ENCODE assay signal across 12 cellular contexts in the genomic region with DNA sequence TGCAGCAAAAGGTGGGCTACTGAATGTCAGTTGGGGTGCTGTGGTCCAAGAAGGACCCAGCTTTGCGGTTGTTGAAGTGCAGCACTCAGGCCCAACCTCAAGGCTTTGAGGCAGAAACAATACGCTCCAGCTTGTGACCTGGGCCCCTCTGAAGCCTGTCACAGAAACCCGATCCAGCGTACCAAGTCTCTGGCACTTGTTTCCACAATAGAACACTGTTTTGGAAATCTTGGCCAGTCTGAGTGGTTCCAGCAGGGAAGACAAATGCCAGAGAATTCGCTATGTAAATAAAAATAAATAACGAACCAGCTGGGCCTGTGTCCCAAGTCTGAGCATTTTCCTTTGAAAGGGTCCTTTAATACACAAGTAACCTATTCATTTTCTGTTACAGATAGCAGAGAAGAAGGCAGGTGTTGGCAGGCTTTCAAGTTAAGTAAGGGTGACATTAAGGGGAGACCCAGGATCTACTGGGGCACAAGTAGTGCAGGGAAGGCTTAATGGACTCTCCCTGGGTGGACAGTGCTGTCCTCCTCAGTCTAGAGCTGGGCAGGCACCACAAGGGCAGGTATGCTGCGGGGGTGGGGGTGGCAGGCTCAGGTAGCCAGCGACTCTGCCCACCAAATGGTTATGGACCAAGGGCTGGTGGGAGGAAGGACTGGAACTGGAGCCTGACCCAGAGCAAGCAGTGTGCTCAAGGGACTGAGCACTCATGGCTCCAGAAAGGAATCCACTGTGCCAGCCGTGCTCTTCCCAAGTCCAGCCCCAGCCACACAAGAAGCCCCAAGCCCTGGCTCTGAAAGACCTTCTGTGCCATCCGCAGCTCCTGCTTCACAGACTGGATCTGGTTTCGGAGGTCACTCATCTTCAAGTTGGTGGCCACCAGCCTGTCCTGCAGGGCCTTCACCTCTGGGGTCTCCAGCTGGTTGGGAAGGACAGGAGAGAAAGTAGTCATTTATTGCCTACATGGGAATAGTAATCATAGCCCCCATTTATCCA. TPM values are rescaled to one million over a fixed set of nuclear protein-coding genes. Genes with fewer than 3 reads are reported as not detected.
A peak's percentile ranks its signal among the peaks of the same experiment; 100 is the strongest.
DNase-seq lines count a peak whose midpoint lies in the region; ATAC-seq and TF ChIP-seq lines count a peak whose summit lies in the region.
"Had no signal": no experiment of that assay in that cellular context is flagged by ENCODE, and none has a peak within 500 bp of the region (broad histone marks: within the 10 kb centered on the region; RNA-seq: fewer than 3 reads in every experiment).

No MANE protein-coding gene starts in this region.

- ATAC-seq in mucosa of descending colon = peak; percentile 21

- H3K27ac Mint-ChIP-seq in dendritic cell treated with granulocyte-macrophage colony-stimulating factor and Interleukin-4, amounts not matched to agents 40 ng/mL and 50 ng/mL, for 4 days = peak overlapping the region; percentile 30

- H3K27me3 Mint-ChIP-seq in dendritic cell treated with granulocyte-macrophage colony-stimulating factor and Interleukin-4, amounts not matched to agents 40 ng/mL and 50 ng/mL, for 4 days = no peaks in the 10 kb centered on the region

- H3K9me3 ChIP-seq in AG04450 (ENCODE audit: control insufficient read depth, insufficient read depth, low read length) (no peaks in the 10 kb centered on the region), mucosa of descending colon (no peaks in the 10 kb centered on the region)

- no peaks in the 10 kb centered on the region for H3K4me1 ChIP-seq in mucosa of descending colon (ENCODE audit: low read depth)
- H3K4me1 ChIP-seq in mesendoderm (ENCODE audit: control insufficient read depth, low read depth, low read length) = no peaks in the 10 kb centered on the region

- H3K18ac ChIP-seq in mesendoderm (ENCODE audit: low read length) = no peak overlapping the region

- no peak overlapping the region for H2BK120ac ChIP-seq in mesendoderm (ENCODE audit: low read depth, low read length)

- H3K79me2 ChIP-seq in mesendoderm (ENCODE audit: control insufficient read depth, insufficient read depth, low read length) = no peaks in the 10 kb centered on the region

- H4K5ac ChIP-seq in mesendoderm (ENCODE audit: low read length) = no peak overlapping the region

- H3K23ac ChIP-seq in mesendoderm (ENCODE audit: low read length) = no peak overlapping the region

- H3K79me1 ChIP-seq in mesendoderm (ENCODE audit: low read length) = no peaks in the 10 kb centered on the region

- peaks cover 33% of the 10 kb centered on the region for H3K4me1 Mint-ChIP-seq in dendritic cell treated with granulocyte-macrophage colony-stimulating factor and Interleukin-4, amounts not matched to agents 40 ng/mL and 50 ng/mL, for 4 days (ENCODE audit: low read depth)
- H3K4me1 Mint-ChIP-seq: neural crest cell had no signal

- H2BK5ac ChIP-seq in mesendoderm (ENCODE audit: low read length) = no peak overlapping the region

- no peak for TF ChIP-seq CTCF in AG04450 (IDR thresholded peaks at IDR 0.05; ENCODE audit: low read depth, low read length)
- no peak for TF ChIP-seq CTCF in LNCaP clone FGC (IDR thresholded peaks at IDR 0.05; ENCODE audit: control insufficient read depth, extremely low read depth, insufficient read depth)
- TF ChIP-seq CTCF in mucosa of descending colon (IDR thresholded peaks at IDR 0.05) = no peak

- H3K27ac ChIP-seq in AG04450 (ENCODE audit: low read depth, low read length) (no peak overlapping the region), mesendoderm (ENCODE audit: low read depth, low read length) (no peak overlapping the region)
- H3K27ac ChIP-seq: KMS-11 had no signal

- intact Hi-C loops in dendritic cell treated with granulocyte-macrophage colony-stimulating factor and Interleukin-4, amounts not matched to agents 40 ng/mL and 50 ng/mL, for 4 days (cut with micrococcal nuclease) = loop anchor here (5.0 kb wide), 1 partner anchor 94 kb away; a partner anchor contains a TSS
- intact Hi-C loops in mucosa of descending colon (cut with DNase I, micrococcal nuclease) = loop anchor here in 1 of 2 donors (10.0 kb wide), 1 partner anchor 92 kb away; a partner anchor contains a TSS

- no peaks in the 10 kb centered on the region for H3K36me3 Mint-ChIP-seq in dendritic cell treated with granulocyte-macrophage colony-stimulating factor and Interleukin-4, amounts not matched to agents 40 ng/mL and 50 ng/mL, for 4 days (ENCODE audit: low read depth)

- H3K4me2 ChIP-seq in mesendoderm (ENCODE audit: low read length) = no peak overlapping the region
- H3K4me2 ChIP-seq: KMS-11 had no signal

- POLR2A ChIA-PET in AG04450 (lab: Yijun Ruan, JAX) = interaction anchor here (0.9 kb wide), 1 partner anchor 33 kb away, joined by 3 read pairs; no protein-coding TSS in a partner anchor

- no peak overlapping the region for H3K9ac ChIP-seq in mesendoderm (ENCODE audit: low read length)
- H3K9ac ChIP-seq: KMS-11 had no signal

- no peak overlapping the region for H3K4ac ChIP-seq in mesendoderm (ENCODE audit: low read depth, low read length)

- H3K4me3 ChIP-seq in AG04450 (ENCODE audit: low read depth, low read length) (no peak overlapping the region), LNCaP clone FGC (ENCODE audit: low read depth, low read length) (no peak overlapping the region), mucosa of descending colon (no peak overlapping the region), mesendoderm (ENCODE audit: low read length) (no peak overlapping the region)

- H3K9me3 Mint-ChIP-seq in dendritic cell treated with granulocyte-macrophage colony-stimulating factor and Interleukin-4, amounts not matched to agents 40 ng/mL and 50 ng/mL, for 4 days = no peaks in the 10 kb centered on the region
- H3K9me3 Mint-ChIP-seq: neural crest cell had no signal

- no peak overlapping the region for H2BK15ac ChIP-seq in mesendoderm (replicated peaks; ENCODE audit: low read depth)

- CTCF ChIA-PET in AG04450 (lab: Charles Lee) = interaction anchor here (0.6 to 4.7 kb wide), 5 partner anchors 9 to 212 kb away, joined by 3 to 25 read pairs (median 4); no protein-coding TSS in a partner anchor

- H3K56ac ChIP-seq in mesendoderm (ENCODE audit: low read length) = no peak overlapping the region

- DNase-seq in AG04450 (ENCODE audit: low read depth, low spot score) (peak; percentile 30), LNCaP clone FGC (ENCODE audit: low read depth) (peak; percentile 80), mucosa of descending colon (no peak), NCI-H1930 (lab: John Stamatoyannopoulos, UW) (no peak), NCI-H1048 (lab: John Stamatoyannopoulos, UW) (no peak), mesendoderm (no peak), GM19238 (ENCODE audit: insufficient read length, low spot score) (no peak)
- DNase-seq: SHP77 had no signal

- H3K4me3 Mint-ChIP-seq in dendritic cell treated with granulocyte-macrophage colony-stimulating factor and Interleukin-4, amounts not matched to agents 40 ng/mL and 50 ng/mL, for 4 days = no peak overlapping the region
- H3K4me3 Mint-ChIP-seq: neural crest cell had no signal

- no CpG with 5 or more reads among the region's 11 CpGs for WGBS in mesendoderm (ENCODE audit: extremely low coverage, insufficient coverage, low lambda C conversion rate)

- H3K27me3 ChIP-seq in AG04450 (ENCODE audit: control insufficient read depth, insufficient read depth, low read length) (no peaks in the 10 kb centered on the region), mesendoderm (ENCODE audit: insufficient read depth, low read length, poor library complexity) (no peaks in the 10 kb centered on the region)

- H2AK5ac ChIP-seq in mesendoderm (ENCODE audit: low read length) = no peak overlapping the region

- no peaks in the 10 kb centered on the region for H3K36me3 ChIP-seq in mucosa of descending colon (ENCODE audit: low read depth)
- H3K36me3 ChIP-seq in mesendoderm (ENCODE audit: control insufficient read depth, insufficient read depth, low read length) = no peaks in the 10 kb centered on the region

- no peak overlapping the region for H4K8ac ChIP-seq in mesendoderm (ENCODE audit: low read depth, low read length)

RNA-seq across cellular contexts. Expression of a gene that starts 26.3 kb away (rescaled TPM):
- 0.20 TPM in 1 of 2 replicates, not detected in the other for polyA plus RNA-seq in AG04450 (2011; rRNA removed)
- polyA minus RNA-seq in AG04450 (2011; rRNA and poly(A)+ RNA removed) = 0.51 TPM in 1 of 2 replicates, not detected in the other
- total RNA-seq in mucosa of descending colon = 1 to 10 TPM; 2.2 to 3.3 (median 3.0) TPM
- polyA plus RNA-seq in mesendoderm (2013, experiment 1 of 2) = 0.20 TPM
- polyA plus RNA-seq in mesendoderm (2013, experiment 2 of 2) = 0.20 TPM

RNA-seq across cellular contexts. Expression of a gene that starts 44.2 kb away (rescaled TPM):
- not detected in 2 replicates for polyA plus RNA-seq in AG04450 (2011; rRNA removed)
- polyA minus RNA-seq in AG04450 (2011; rRNA and poly(A)+ RNA removed) = not detected in 2 replicates
- under 1 TPM in 1 of 3 donors, not detected in 2; 0.70 TPM for total RNA-seq in mucosa of descending colon
- not detected for polyA plus RNA-seq in mesendoderm (2013, experiment 1 of 2)
- not detected for polyA plus RNA-seq in mesendoderm (2013, experiment 2 of 2)
- total RNA-seq: frontal cortex, neural crest cell had no signal

RNA-seq across cellular contexts. Expression of a gene that starts 57.5 kb away (rescaled TPM):
- polyA plus RNA-seq in AG04450 (2011; rRNA removed) = 158 and 225 TPM in 2 replicates
- polyA minus RNA-seq in AG04450 (2011; rRNA and poly(A)+ RNA removed) = 19.3 and 39.3 TPM in 2 replicates
- total RNA-seq in mucosa of descending colon = 100 to 1,000 TPM; 174 to 468 (median 368) TPM
- polyA plus RNA-seq in mesendoderm (2013, experiment 1 of 2) = 244 TPM
- 237 TPM for polyA plus RNA-seq in mesendoderm (2013, experiment 2 of 2)

Comparison
In these comparisons a context has a peak if more than half of its experiments do, and no peak if none do; other contexts are left out.
1. DNase-seq: peak in AG04450 (single experiment) and LNCaP clone FGC (single experiment); none in mucosa of descending colon (0 of 3), NCI-H1930 (0 of 2), NCI-H1048 (single experiment), mesendoderm (single experiment) and GM19238 (single experiment).